ENCODE assay signal across 8 cellular contexts in the genomic region with DNA sequence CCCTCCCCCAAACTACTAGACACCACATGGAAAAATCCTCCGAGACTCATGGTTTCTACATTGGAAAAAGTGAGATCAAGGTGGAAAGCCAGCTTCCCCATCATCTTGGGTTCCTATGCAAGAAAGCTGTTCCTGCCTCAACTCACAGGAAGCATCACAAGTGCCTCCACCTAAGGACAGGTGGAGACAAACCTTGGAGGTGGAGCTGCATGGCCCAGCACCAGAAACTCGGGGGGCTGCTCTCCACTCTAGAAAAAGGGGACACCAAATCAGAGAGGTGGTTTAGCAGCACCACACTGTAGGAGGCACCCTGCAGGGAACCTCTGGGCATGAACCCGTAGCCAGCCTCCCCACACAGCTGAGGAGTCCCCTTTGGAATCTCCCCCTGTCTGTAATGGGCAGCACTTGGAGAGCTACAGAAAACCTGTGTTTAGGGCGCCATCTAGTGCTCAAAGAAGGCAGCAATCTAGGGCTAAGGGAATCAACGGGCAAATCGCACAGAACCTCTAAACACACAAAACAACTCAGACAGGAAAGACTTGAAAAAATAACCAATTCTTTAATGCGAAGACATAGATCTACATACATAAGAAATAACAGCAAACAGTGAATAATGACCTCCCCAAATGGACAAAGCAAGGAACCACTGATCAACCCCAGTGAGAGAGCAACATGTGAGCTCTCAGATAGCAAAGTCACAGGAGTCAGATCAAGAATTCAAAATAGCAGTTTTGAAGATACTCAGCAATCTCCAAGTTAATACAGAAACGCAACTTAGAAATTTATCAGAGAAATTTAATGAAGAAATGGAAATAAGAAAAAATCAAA. TPM values are rescaled to one million over a fixed set of nuclear protein-coding genes. Genes with fewer than 3 reads are reported as not detected.
A peak's percentile ranks its signal among the peaks of the same experiment; 100 is the strongest.
DNase-seq lines count a peak whose midpoint lies in the region; ATAC-seq and TF ChIP-seq lines count a peak whose summit lies in the region.

No MANE protein-coding gene starts in this region.

- in situ Hi-C loops in transverse colon (cut with MboI; ENCODE audit: low pct_ligation_motif_present in 1 of 4, low pct_unique_long_range_greater_than_20kb in 1 of 4, low sequenced_read_pairs in 3 of 4): loop anchor here in 1 of 4 donors (25.0 kb wide), 1 partner anchor 126 kb away; a partner anchor contains a TSS

- H3K4me3 ChIP-seq in transverse colon: no peak overlapping the region

- peak; percentile 42 to 75 (median 57) for TF ChIP-seq CTCF in transverse colon (IDR thresholded peaks at IDR 0.05)

- intact Hi-C loops in transverse colon (cut with DNase I; ENCODE audit: low total_unique reads): loop anchor here (10.0 kb wide), 1 partner anchor 179 kb away; no protein-coding TSS in a partner anchor

- peak; percentile 78 for ATAC-seq in GM18517 (IDR thresholded peaks at IDR 0.05; ENCODE audit: unreplicated experiment)
- peak; percentile 55 to 56 for ATAC-seq in activated T-cell treated with anti-CD3 and anti-CD28 coated beads, Interleukin-2, amount 50 U/mL, for 72 hours (replicated peaks in 1 of 2)

- H3K27me3 ChIP-seq in transverse colon: no peaks in the 10 kb centered on the region

- TF ChIP-seq POLR2A in transverse colon (IDR thresholded peaks at IDR 0.05): no peak

- H3K4me1 Mint-ChIP-seq in activated T-cell treated with anti-CD3 and anti-CD28 coated beads, Interleukin-2, amount 50 U/mL, for 72 hours (ENCODE audit: low read depth): no peaks in the 10 kb centered on the region

- H3K4me3 Mint-ChIP-seq in activated T-cell treated with anti-CD3 and anti-CD28 coated beads, Interleukin-2, amount 50 U/mL, for 72 hours: no peak overlapping the region

- H3K27ac Mint-ChIP-seq in activated T-cell treated with anti-CD3 and anti-CD28 coated beads, Interleukin-2, amount 50 U/mL, for 72 hours: peak overlapping the region; percentile 44

- DNase-seq in AG20443 (ENCODE audit: low spot score) (peak; percentile 66), HK-2 (ENCODE audit: unreplicated experiment) (peak; percentile 37), OCI-M1 (lab: John Stamatoyannopoulos, UW) (peak; percentile 78), fibroblast of peridontal ligament (ENCODE audit: extremely low read depth) (peak; percentile 62), non-pigmented ciliary epithelial cell (ENCODE audit: low read depth) (peak; percentile 18), transverse colon (peak; percentile 63)
- peak; percentile 50 to 57 for DNase-seq in activated T-cell treated with anti-CD3 and anti-CD28 coated beads, Interleukin-2, amount 50 U/mL, for 72 hours

- H3K27ac ChIP-seq in transverse colon: no peak overlapping the region

- TF ChIP-seq EP300 in transverse colon (IDR thresholded peaks at IDR 0.05; ENCODE audit: low read depth): no peak

- no peaks in the 10 kb centered on the region for H3K4me1 ChIP-seq in transverse colon

- peaks cover 7% of the 10 kb centered on the region for H3K27me3 Mint-ChIP-seq in activated T-cell treated with anti-CD3 and anti-CD28 coated beads, Interleukin-2, amount 50 U/mL, for 72 hours (ENCODE audit: low read depth)

- no peaks in the 10 kb centered on the region for H3K9me3 ChIP-seq in transverse colon

- WGBS in transverse colon (ENCODE audit: low coverage in 1 of 2), 2 donors: 0 to 23% methylated on average over 2 to 8 of the region's 8 CpGs

- H3K36me3 ChIP-seq in transverse colon: no peaks in the 10 kb centered on the region

- H3K36me3 Mint-ChIP-seq in activated T-cell treated with anti-CD3 and anti-CD28 coated beads, Interleukin-2, amount 50 U/mL, for 72 hours (ENCODE audit: insufficient read depth in 2 of 2): no peaks in the 10 kb centered on the region

- no peaks in the 10 kb centered on the region for H3K9me3 Mint-ChIP-seq in activated T-cell treated with anti-CD3 and anti-CD28 coated beads, Interleukin-2, amount 50 U/mL, for 72 hours

RNA-seq across cellular contexts. Expression of a gene that starts 37.0 kb away (rescaled TPM):
- total RNA-seq in activated T-cell treated with anti-CD3 and anti-CD28 coated beads, Interleukin-2, amount 50 U/mL, for 72 hours: 10 to 100 TPM; 15.8 to 16.4 TPM
- total RNA-seq in transverse colon: 10 to 100 TPM in 2 of 4 donors, 1 to 10 TPM in 2; 5.6 to 16.1 (median 10.0) TPM

RNA-seq across cellular contexts. Expression of a gene that starts 55.2 kb away (rescaled TPM):
- total RNA-seq in activated T-cell treated with anti-CD3 and anti-CD28 coated beads, Interleukin-2, amount 50 U/mL, for 72 hours: not detected
- not detected for total RNA-seq in transverse colon

Comparison
In these comparisons a context has a peak if more than half of its experiments do, and no peak if none do; other contexts are left out.
1. DNase-seq: peak in every context shown above with its lines; median percentile 78 in OCI-M1; 66 in AG20443; 63 in transverse colon; 62 in fibroblast of peridontal ligament; 54 in activated T-cell treated with anti-CD3 and anti-CD28 coated beads, Interleukin-2, amount 50 U/mL, for 72 hours; 37 in HK-2; 18 in non-pigmented ciliary epithelial cell.